In the genomic region with DNA sequence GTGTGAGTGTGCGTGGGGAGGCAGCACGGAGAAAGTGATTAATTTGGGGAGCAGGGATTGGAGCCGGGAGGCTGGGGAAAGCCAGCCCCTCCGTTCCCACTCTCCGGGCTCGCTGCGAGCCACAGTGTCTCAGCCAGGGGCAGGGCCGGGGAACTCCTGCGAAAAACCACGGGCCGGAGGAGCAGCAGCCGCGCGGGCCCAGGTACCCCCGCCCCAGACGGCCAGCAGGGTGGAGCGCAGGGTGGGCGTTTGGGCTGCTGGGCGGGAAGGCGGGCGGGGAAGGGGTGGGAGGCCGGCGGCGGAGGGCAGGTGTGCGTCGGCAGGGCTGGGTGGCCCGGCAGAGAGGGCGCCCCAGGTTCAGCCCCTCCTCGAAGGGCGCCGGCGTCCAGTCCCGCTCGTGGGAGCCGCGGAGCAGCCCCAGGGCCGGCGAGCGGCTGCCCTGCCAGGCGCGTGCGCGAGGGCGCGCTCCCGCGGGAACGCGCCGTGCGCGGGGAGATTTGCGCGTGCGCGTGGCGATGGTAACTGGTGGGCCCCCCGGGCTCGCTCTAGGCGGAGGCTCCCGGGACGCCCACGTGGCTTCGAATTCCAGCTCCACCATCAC, we compare ENCODE assay signal across 8 cellular contexts. TPM values are rescaled to one million over a fixed set of nuclear protein-coding genes. Genes with fewer than 3 reads are reported as not detected.
A peak's percentile ranks its signal among the peaks of the same experiment; 100 is the strongest.
DNase-seq lines count a peak whose midpoint lies in the region; ATAC-seq and TF ChIP-seq lines count a peak whose summit lies in the region.

No MANE protein-coding gene starts in this region.

- TF ChIP-seq CTCF in colonic mucosa (IDR thresholded peaks at IDR 0.05): no peak

- H3K36me3 ChIP-seq in colonic mucosa (no peaks in the 10 kb centered on the region), neuron (ENCODE audit: insufficient read depth, low read length) (no peaks in the 10 kb centered on the region)

- no peak overlapping the region for H3K27ac ChIP-seq in colonic mucosa

- no peaks in the 10 kb centered on the region for H3K4me1 ChIP-seq in colonic mucosa
- H3K4me1 ChIP-seq in neuron (ENCODE audit: insufficient read depth, low read length): no peaks in the 10 kb centered on the region

- H3K9ac ChIP-seq in colonic mucosa (ENCODE audit: low read depth in 2 of 2, low read length in 2 of 2): peak overlapping the region in 1 of 2 donors; percentile 60

- intact Hi-C loops in colonic mucosa (cut with DNase I): no loop called here

- peak; percentile 40 for ATAC-seq in HG02798 (IDR thresholded peaks at IDR 0.05; ENCODE audit: poor library complexity, unreplicated experiment)

- H3K9me3 ChIP-seq in colonic mucosa: no peaks in the 10 kb centered on the region
- H3K9me3 ChIP-seq in neuron (ENCODE audit: low read length): no peaks in the 10 kb centered on the region

- H3K4me3 ChIP-seq in colonic mucosa: peak overlapping the region; percentile 27
- peak overlapping the region; percentile 42 for H3K4me3 ChIP-seq in neuron (ENCODE audit: low read length)

- DNase-seq in D341Med (ENCODE audit: low spot score) (peak; percentile 61), colonic mucosa (no peak), dermis blood vessel endothelial cell (no peak), EL (no peak), NCI-H510A (lab: John Stamatoyannopoulos, UW) (no peak), kidney glomerular epithelial cell (lab: John Stamatoyannopoulos, UW) (no peak)

- peak overlapping the region; percentile 46 for H2AFZ ChIP-seq in neuron (ENCODE audit: low read depth, low read length)

- H3K27me3 ChIP-seq in colonic mucosa (peaks cover 4% of the 10 kb centered on the region), neuron (ENCODE audit: insufficient read depth, low read length) (peaks cover 20% of the 10 kb centered on the region)

RNA-seq across cellular contexts. Expression of a gene that starts 1.4 kb away (rescaled TPM):
- total RNA-seq in colonic mucosa: 1 to 10 TPM; 2.9 to 7.5 TPM
- total RNA-seq in dermis blood vessel endothelial cell: 0.09 and 0.34 TPM in 2 replicates
